ENCODE assay signal across 2 cellular contexts in the genomic region with DNA sequence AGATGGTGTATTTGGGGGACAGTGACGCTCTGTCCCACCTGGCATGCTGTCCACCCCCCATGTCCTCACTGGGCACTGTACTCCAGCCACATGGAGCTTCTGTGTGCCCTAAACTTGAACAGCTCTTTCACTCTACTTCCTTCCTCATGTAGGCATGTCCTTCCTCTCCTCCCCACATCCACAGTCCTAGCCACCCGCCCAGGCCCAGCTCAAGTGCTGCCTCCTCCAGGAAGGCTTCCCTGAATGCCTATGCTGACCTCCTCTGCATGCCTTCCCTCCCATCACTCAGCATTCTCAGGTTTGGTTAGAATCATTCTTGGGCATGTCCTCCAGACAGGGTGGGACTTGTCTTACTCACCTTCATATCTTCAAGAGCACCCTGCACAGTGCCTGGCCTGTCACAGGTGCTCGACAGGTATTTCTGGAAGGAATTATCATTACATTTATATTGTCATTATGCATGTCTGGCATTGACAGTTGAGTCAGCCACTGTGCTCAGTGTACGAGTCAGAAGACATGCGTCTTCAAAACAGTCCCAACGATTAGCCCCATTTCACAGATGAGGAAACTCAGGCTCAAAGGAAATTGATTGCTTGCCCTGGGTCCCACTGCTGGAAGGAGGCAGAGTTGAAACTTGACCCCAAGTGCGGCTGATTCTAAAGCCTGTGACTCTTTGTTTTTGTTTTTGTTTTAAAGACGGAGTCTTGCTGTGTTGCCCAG.
TF ChIP-seq lines count a peak whose summit lies in the region.

No MANE protein-coding gene starts in this region.

TF ChIP-seq in HEK293, 187 proteins besides CTCF, POLR2A, EP300 and RAD21:
- no peak for TF ChIP-seq ZNF223 (tag by site-specific recombination; IDR thresholded peaks at IDR 0.05)
- no peak for TF ChIP-seq KLF9 (tag by site-specific recombination; IDR thresholded peaks at IDR 0.05; ENCODE audit: low read depth)
- TF ChIP-seq SCRT2 (tag by site-specific recombination; IDR thresholded peaks at IDR 0.05), result peak; percentile 84
- TF ChIP-seq SCRT1 (tag by site-specific recombination; IDR thresholded peaks at IDR 0.05; ENCODE audit: borderline replicate concordance), result 0 out of 2 replicates have a peak, but pooled peaks have one; percentile 53
- no peak for TF ChIP-seq ZNF600 (tag by site-specific recombination; IDR thresholded peaks at IDR 0.05)
- TF ChIP-seq ZNF416 (tag by site-specific recombination; IDR thresholded peaks at IDR 0.05), result no peak
- no peak for TF ChIP-seq ZSCAN16 (tag by site-specific recombination; IDR thresholded peaks at IDR 0.05)
- no peak for TF ChIP-seq ZNF184 (tag by site-specific recombination; IDR thresholded peaks at IDR 0.05)
- 0 out of 2 replicates have a peak, but pooled peaks have one; percentile 25 for TF ChIP-seq ZNF768 (tag by site-specific recombination; IDR thresholded peaks at IDR 0.05)

TF ChIP-seq in H1, 55 proteins besides CTCF, POLR2A, EP300 and RAD21:
- TF ChIP-seq KDM1A (IDR thresholded peaks at IDR 0.05; ENCODE audit: borderline replicate concordance, low read length), result peak; percentile 21; the same call in 1 of the 2 replicates
- TF ChIP-seq JUN (IDR thresholded peaks at IDR 0.05; ENCODE audit: low read depth, low read length), result no peak
- TF ChIP-seq TCF12 (IDR thresholded peaks at IDR 0.05; ENCODE audit: low read depth, low read length), result no peak
- TF ChIP-seq CHD1 (IDR thresholded peaks at IDR 0.05; ENCODE audit: low read depth, low read length), result no peak
